ENCODE assay signal across 9 cellular contexts in genomic region chr10:86958109-86958830, GRCh38. TPM values are rescaled to one million over a fixed set of nuclear protein-coding genes. Genes with fewer than 3 reads are reported as not detected.
DNase-seq lines count a peak whose midpoint lies in the region; ATAC-seq and TF ChIP-seq lines count a peak whose summit lies in the region.
"Had no signal": no experiment of that assay in that cellular context is flagged by ENCODE, and none has a peak within 500 bp of the region (broad histone marks: within the 10 kb centered on the region; RNA-seq: fewer than 3 reads in every experiment).

Gene SNCG (plus strand): TSS chr10:86958599. CDS start chr10:86958698, 99 bp downstream.

- CTCF ChIA-PET in HEK293 (lab: Yijun Ruan, JAX): interaction anchor here (1.4 to 3.8 kb wide), 3 partner anchors 11 to 20 kb away, joined by 11 to 21 read pairs (median 14); no protein-coding TSS in a partner anchor
- CTCF ChIA-PET in CD4-positive, alpha-beta T cell (lab: Charles Lee): no interaction called here

- no peaks in the 10 kb centered on the region for H3K9me3 Mint-ChIP-seq in CD4-positive, alpha-beta T cell

- no peak for TF ChIP-seq CTCF in HEK293 (tag by site-specific recombination; IDR thresholded peaks at IDR 0.05)
- TF ChIP-seq CTCF in CD4-positive, alpha-beta T cell (IDR thresholded peaks at IDR 0.05): no peak

- H3K27ac ChIP-seq in HEK293 (ENCODE audit: extremely low read depth, low read depth, low read length) (no peak within 1 kb of the TSS), adipose tissue (ENCODE audit: low read depth, low read length) (no peak within 1 kb of the TSS), right cardiac atrium (ENCODE audit: low read length) (peak within 1 kb of the TSS; percentile 74)
- no peak within 1 kb of the TSS for H3K27ac ChIP-seq in CD4-positive, alpha-beta T cell (ENCODE audit: low read depth, low read length)

- H3K4me3 ChIP-seq in HEK293 (ENCODE audit: low read depth, low read length): no peak within 1 kb of the TSS
- H3K4me3 ChIP-seq in right cardiac atrium (ENCODE audit: low read length): peak within 1 kb of the TSS; percentile 47
- H3K4me3 ChIP-seq in skeletal muscle satellite cell (ENCODE audit: low read length): peak within 1 kb of the TSS; percentile 36

- H3K9me3 ChIP-seq in HEK293 (ENCODE audit: control insufficient read depth, insufficient read depth, low read depth, low read length) (no peaks in the 10 kb centered on the region), right cardiac atrium (ENCODE audit: control insufficient read depth, low read length) (no peaks in the 10 kb centered on the region), skeletal muscle satellite cell (replicated peaks; ENCODE audit: low read length) (no peaks in the 10 kb centered on the region)
- H3K9me3 ChIP-seq in CD4-positive, alpha-beta T cell (ENCODE audit: control insufficient read depth, low read length): no peaks in the 10 kb centered on the region

- H3K27me3 ChIP-seq in right cardiac atrium (ENCODE audit: control insufficient read depth, insufficient read depth) (no peaks in the 10 kb centered on the region), skeletal muscle satellite cell (ENCODE audit: control insufficient read depth, insufficient read depth, low read length) (no peaks in the 10 kb centered on the region)
- no peaks in the 10 kb centered on the region for H3K27me3 ChIP-seq in CD4-positive, alpha-beta T cell (ENCODE audit: control insufficient read depth, insufficient read depth, low read length)

- peak within 1 kb of the TSS; percentile 73 for H3K9ac ChIP-seq in skeletal muscle satellite cell (ENCODE audit: low read depth, low read length)

- no peak within 1 kb of the TSS for H3K27ac Mint-ChIP-seq in CD4-positive, alpha-beta T cell
- H3K27ac Mint-ChIP-seq: WTC11 had no signal

- H3K4me3 Mint-ChIP-seq in CD4-positive, alpha-beta T cell: no peak within 1 kb of the TSS
- H3K4me3 Mint-ChIP-seq: WTC11 had no signal

- POLR2A ChIA-PET in HEK293 (lab: Yijun Ruan, JAX): no interaction called here
- POLR2A ChIA-PET in CD4-positive, alpha-beta T cell (lab: Charles Lee): no interaction called here

- intact Hi-C loops in right cardiac atrium (cut with DNase I): no loop called here
- intact Hi-C loops in CD4-positive, alpha-beta T cell (cut with DNase I, micrococcal nuclease): no loop called here

- 26 to 36% (median 35%) methylated on average over 20 to 21 of the region's 21 CpGs for WGBS in adipose tissue, 3 donors
- WGBS in right cardiac atrium: 28% methylated on average over 21 of the region's 21 CpGs

- H3K36me3 ChIP-seq in HEK293 (ENCODE audit: control insufficient read depth in 2 of 2, insufficient read depth in 1 of 2, low read length in 2 of 2) (no peaks in the 10 kb centered on the region), skeletal muscle satellite cell (ENCODE audit: insufficient read depth, low read length) (no peaks in the 10 kb centered on the region)

- no peaks in the 10 kb centered on the region for H3K4me1 ChIP-seq in HEK293 (ENCODE audit: control insufficient read depth, insufficient read depth, low read length)
- peaks cover 8% of the 10 kb centered on the region for H3K4me1 ChIP-seq in right cardiac atrium (ENCODE audit: control insufficient read depth, insufficient read depth, low read length)
- peaks cover 50% of the 10 kb centered on the region for H3K4me1 ChIP-seq in skeletal muscle satellite cell (ENCODE audit: control insufficient read depth, insufficient read depth, low read length)

- peaks cover 3% of the 10 kb centered on the region for H3K27me3 Mint-ChIP-seq in CD4-positive, alpha-beta T cell

- peak within 1 kb of the TSS; percentile 74 for H3K4me2 ChIP-seq in skeletal muscle satellite cell (ENCODE audit: low read length)

- H3K4me1 Mint-ChIP-seq in CD4-positive, alpha-beta T cell (ENCODE audit: low read depth): no peaks in the 10 kb centered on the region

- DNase-seq in right cardiac atrium (peak; percentile 60 to 86 (median 84)), GM19240 (ENCODE audit: insufficient read length, low spot score) (no peak)
- no peak for DNase-seq in CD4-positive, alpha-beta T cell

- ATAC-seq in right cardiac atrium (no peak), GM19467 (IDR thresholded peaks at IDR 0.05; ENCODE audit: unreplicated experiment) (no peak), GM21529 (IDR thresholded peaks at IDR 0.05; ENCODE audit: unreplicated experiment) (no peak)
- no peak for ATAC-seq in CD4-positive, alpha-beta T cell (ENCODE audit: poor library complexity)
- ATAC-seq: WTC11 had no signal

- H3K36me3 Mint-ChIP-seq in CD4-positive, alpha-beta T cell (ENCODE audit: low read depth): no peaks in the 10 kb centered on the region

TF ChIP-seq in HEK293, 187 proteins besides CTCF, POLR2A, EP300 and RAD21 (continues in another document):
- TF ChIP-seq ZNF248 (tag by site-specific recombination; IDR thresholded peaks at IDR 0.05) (no peak), ZNF23 (tag by site-specific recombination; IDR thresholded peaks at IDR 0.05; ENCODE audit: borderline replicate concordance) (no peak), ZNF600 (tag by site-specific recombination; IDR thresholded peaks at IDR 0.05) (peak; percentile 94), ZNF423 (tag by site-specific recombination; IDR thresholded peaks at IDR 0.05) (peak; percentile 48), ZNF548 (tag by site-specific recombination; IDR thresholded peaks at IDR 0.05) (no peak), ZNF341 (tag by site-specific recombination; IDR thresholded peaks at IDR 0.05; ENCODE audit: low read depth) (peak; percentile 82), PRDM4 (tag by site-specific recombination; IDR thresholded peaks at IDR 0.05) (no peak), ZBTB48 (tag by site-specific recombination; IDR thresholded peaks at IDR 0.05) (no peak), ZNF645 (tag by site-specific recombination; IDR thresholded peaks at IDR 0.05) (no peak), ZBTB8A (tag by site-specific recombination; IDR thresholded peaks at IDR 0.05) (0 out of 2 replicates have a peak, but pooled peaks have one; percentile 21), MEIS1 (CRISPR knock-in tag; IDR thresholded peaks at IDR 0.05; ENCODE audit: borderline replicate concordance) (no peak)

RNA-seq across cellular contexts. Expression of gene SNCG, which starts in this region (rescaled TPM):
- polyA plus RNA-seq in adipose tissue: 100 to 1,000 TPM in 2 of 3 donors, 1 to 10 TPM in 1; 7.0 to 142 (median 100) TPM
- total RNA-seq in right cardiac atrium: 10 to 100 TPM; 10.8 to 22.0 (median 15.6) TPM
- 30.2 TPM for polyA plus RNA-seq in right cardiac atrium
- 6.3 and 10.6 TPM in 2 replicates for total RNA-seq in skeletal muscle satellite cell (2012; rRNA removed)
- not detected for total RNA-seq in CD4-positive, alpha-beta T cell

Comparison
In these comparisons a context has a peak if more than half of its experiments do, and no peak if none do; other contexts are left out.
1. RNA of gene SNCG (total RNA-seq): 10.8 to 22.0 TPM in right cardiac atrium; not detected in CD4-positive, alpha-beta T cell; every median in the first group is over 10 times any median in the second.
2. DNase-seq: peak in right cardiac atrium (3 of 3); none in CD4-positive, alpha-beta T cell (0 of 10) and GM19240 (single experiment).